ENCODE assay signal across 39 cellular contexts in genomic region chr2:54187331-54187730, GRCh38.
"Had no signal": no experiment of that assay in that cellular context is flagged by ENCODE, and none has a peak within 500 bp of the region (broad histone marks: within the 10 kb centered on the region; RNA-seq: fewer than 3 reads in every experiment).

No MANE protein-coding gene starts in this region.

- H3K9me3 ChIP-seq: ascending aorta had no signal

- H3K36me3 ChIP-seq: cardiac muscle cell had no signal

- FAIRE-seq: bronchial epithelial cell, TTC549 had no signal

- H3K4me3 Mint-ChIP-seq: activated B cell treated with CpG ODN at 0.5 μM for 24 hours; activated CD4-positive, alpha-beta memory T cell treated with anti-CD3 and anti-CD28 coated beads for 36 hours; activated CD4-positive, alpha-beta T cell treated with anti-CD3 and anti-CD28 coated beads, Interleukin-2, amount 10 ng/mL, durations not matched to agents 24 days and 14 days; activated CD8-positive, alpha-beta T cell treated with anti-CD3 and anti-CD28 coated beads for 36 hours; activated naive CD4-positive, alpha-beta T cell treated with anti-CD3 and anti-CD28 coated beads, Interleukin-2, amount 10 ng/mL, durations not matched to agents 7 days and 5 days; activated naive CD4-positive, alpha-beta T cell treated with anti-CD3 and anti-CD28 coated beads, Interleukin-2, amount 50 U/mL, for 24 hours; activated naive CD8-positive, alpha-beta T cell; activated naive CD8-positive, alpha-beta T cell treated with anti-CD3 and anti-CD28 coated beads, Interleukin-2, amount 10 ng/mL, durations not matched to agents 7 days and 5 days; activated naive CD8-positive, alpha-beta T cell treated with anti-CD3 and anti-CD28 coated beads, Interleukin-2, amount 50 U/mL, for 24 hours; activated T-cell treated with anti-CD3 and anti-CD28 coated beads, Interleukin-2, amount 50 U/mL, for 4 hours; activated T-cell treated with anti-CD3 and anti-CD28 coated beads, Interleukin-2, amount 50 U/mL, for 72 hours; activated T-helper 1 cell treated with anti-CD3 and anti-CD28 coated beads, Interleukin-12 subunit alpha, Interleukin-12 subunit beta, Interleukin-2, Interleukin-4 antibody, amounts not matched to agents 30 ng/mL and 10 ng/mL and 1 ng/mL, durations not matched to agents 14 hours and 24 hours and 36 hours; activated T-helper 17 cell treated with anti-CD3 and anti-CD28 coated beads, Interleukin-2, amount 50 U/mL, for 72 hours; brain; central memory CD8-positive, alpha-beta T cell; T-helper 1 cell treated with Interleukin-12 subunit alpha and Interleukin-12 subunit beta and Interleukin-4 antibody, amounts not matched to agents 30 μg/mL and 1 μg/mL, for 36 hours; T-helper 2 cell treated with Interferon-gamma antibody and Interleukin-4, amounts not matched to agents 5 μg/mL and 100 μg/mL, for 36 hours had no signal

- H3K27ac ChIP-seq: ascending aorta, cardiac muscle cell, VCaP had no signal

- H3K4me1 Mint-ChIP-seq: activated B cell treated with CpG ODN at 0.5 μM for 24 hours; activated CD4-positive, alpha-beta T cell treated with anti-CD3 and anti-CD28 coated beads, Interleukin-2, amount 10 ng/mL, durations not matched to agents 24 days and 14 days; activated naive CD4-positive, alpha-beta T cell treated with anti-CD3 and anti-CD28 coated beads, Interleukin-2, amount 10 ng/mL, durations not matched to agents 7 days and 5 days; activated naive CD4-positive, alpha-beta T cell treated with anti-CD3 and anti-CD28 coated beads, Interleukin-2, amount 50 U/mL, for 24 hours; activated naive CD8-positive, alpha-beta T cell treated with anti-CD3 and anti-CD28 coated beads, Interleukin-2, amount 10 ng/mL, durations not matched to agents 7 days and 5 days; activated naive CD8-positive, alpha-beta T cell treated with anti-CD3 and anti-CD28 coated beads, Interleukin-2, amount 50 U/mL, for 24 hours; activated T-helper 17 cell treated with anti-CD3 and anti-CD28 coated beads, Interleukin-2, amount 50 U/mL, for 72 hours; brain; central memory CD8-positive, alpha-beta T cell had no signal

- DNase-seq: activated B cell treated with CpG ODN at 0.5 μM for 24 hours; activated CD4-positive, alpha-beta memory T cell treated with anti-CD3 and anti-CD28 coated beads for 36 hours; activated CD4-positive, alpha-beta T cell treated with anti-CD3 and anti-CD28 coated beads for 4 hours; activated CD4-positive, alpha-beta T cell treated with anti-CD3 and anti-CD28 coated beads, Interleukin-2, amount 10 ng/mL, durations not matched to agents 24 days and 14 days; activated CD4-positive, alpha-beta T cell treated with anti-CD3 and anti-CD28 coated beads, Interleukin-2, amount 50 U/mL, for 1 hour; activated CD4-positive, alpha-beta T cell treated with anti-CD3 and anti-CD28 coated beads, Interleukin-2, amount 50 U/mL, for 4 hours; activated CD4-positive, CD25-positive, alpha-beta regulatory T cell treated with anti-CD3 and anti-CD28 coated beads, Interleukin-2, amount 50 U/mL, for 72 hours; activated CD8-positive, alpha-beta memory T cell treated with anti-CD3 and anti-CD28 coated beads, Interleukin-2, amount 50 U/mL, for 4 hours; activated CD8-positive, alpha-beta T cell treated with anti-CD3 and anti-CD28 coated beads for 36 hours; activated effector memory CD4-positive, alpha-beta T cell treated with anti-CD3 and anti-CD28 coated beads, Interleukin-2, amount 50 U/mL, for 16 hours; activated gamma-delta T cell treated with Interleukin-2 at 50 U/mL for 16 hours; activated naive CD4-positive, alpha-beta T cell; activated naive CD4-positive, alpha-beta T cell treated with anti-CD3 and anti-CD28 coated beads, Interleukin-2, amount 10 ng/mL, durations not matched to agents 7 days and 5 days; activated naive CD8-positive, alpha-beta T cell treated with anti-CD3 and anti-CD28 coated beads, Interleukin-2, amount 10 ng/mL, durations not matched to agents 7 days and 5 days; activated naive CD8-positive, alpha-beta T cell treated with anti-CD3 and anti-CD28 coated beads, Interleukin-2, amount 50 U/mL, for 24 hours; activated T-cell treated with anti-CD3 and anti-CD28 coated beads for 4 hours; activated T-cell treated with anti-CD3 and anti-CD28 coated beads, Interleukin-2, amount 50 U/mL, for 1 hour; activated T-cell treated with anti-CD3 and anti-CD28 coated beads, Interleukin-2, amount 50 U/mL, for 4 hours; activated T-cell treated with anti-CD3 and anti-CD28 coated beads, Interleukin-2, amount 50 U/mL, for 72 hours; amygdala; anterior cingulate cortex; caudate nucleus; cerebellar nuclear complex; T-helper 1 cell; T-helper 2 cell; T-helper 9 cell had no signal

- H3K27me3 ChIP-seq: ascending aorta, cardiac muscle cell had no signal

- H3K36me3 Mint-ChIP-seq: activated naive CD8-positive, alpha-beta T cell treated with anti-CD3 and anti-CD28 coated beads, Interleukin-2, amount 10 ng/mL, durations not matched to agents 7 days and 5 days had no signal

- H3K27me3 Mint-ChIP-seq: activated B cell treated with CpG ODN at 0.5 μM for 24 hours; activated CD4-positive, alpha-beta memory T cell treated with anti-CD3 and anti-CD28 coated beads for 36 hours; activated CD4-positive, alpha-beta T cell treated with anti-CD3 and anti-CD28 coated beads, Interleukin-2, amount 10 ng/mL, durations not matched to agents 24 days and 14 days; activated CD8-positive, alpha-beta T cell treated with anti-CD3 and anti-CD28 coated beads for 36 hours; activated naive CD4-positive, alpha-beta T cell treated with anti-CD3 and anti-CD28 coated beads, Interleukin-2, amount 10 ng/mL, durations not matched to agents 7 days and 5 days; activated naive CD4-positive, alpha-beta T cell treated with anti-CD3 and anti-CD28 coated beads, Interleukin-2, amount 50 U/mL, for 24 hours; activated naive CD8-positive, alpha-beta T cell; activated naive CD8-positive, alpha-beta T cell treated with anti-CD3 and anti-CD28 coated beads, Interleukin-2, amount 10 ng/mL, durations not matched to agents 7 days and 5 days; activated naive CD8-positive, alpha-beta T cell treated with anti-CD3 and anti-CD28 coated beads, Interleukin-2, amount 50 U/mL, for 24 hours; activated T-helper 17 cell treated with anti-CD3 and anti-CD28 coated beads, Interleukin-2, amount 50 U/mL, for 72 hours; brain; central memory CD8-positive, alpha-beta T cell had no signal

- H3K9me3 Mint-ChIP-seq: activated B cell treated with CpG ODN at 0.5 μM for 24 hours; activated CD4-positive, alpha-beta memory T cell treated with anti-CD3 and anti-CD28 coated beads for 36 hours; activated CD4-positive, alpha-beta T cell treated with anti-CD3 and anti-CD28 coated beads, Interleukin-2, amount 10 ng/mL, durations not matched to agents 24 days and 14 days; activated CD8-positive, alpha-beta T cell treated with anti-CD3 and anti-CD28 coated beads for 36 hours; activated naive CD4-positive, alpha-beta T cell treated with anti-CD3 and anti-CD28 coated beads, Interleukin-2, amount 10 ng/mL, durations not matched to agents 7 days and 5 days; activated naive CD4-positive, alpha-beta T cell treated with anti-CD3 and anti-CD28 coated beads, Interleukin-2, amount 50 U/mL, for 24 hours; activated naive CD8-positive, alpha-beta T cell treated with anti-CD3 and anti-CD28 coated beads, Interleukin-2, amount 10 ng/mL, durations not matched to agents 7 days and 5 days; activated naive CD8-positive, alpha-beta T cell treated with anti-CD3 and anti-CD28 coated beads, Interleukin-2, amount 50 U/mL, for 24 hours; activated T-cell treated with anti-CD3 and anti-CD28 coated beads, Interleukin-2, amount 50 U/mL, for 4 hours; activated T-cell treated with anti-CD3 and anti-CD28 coated beads, Interleukin-2, amount 50 U/mL, for 72 hours; activated T-helper 1 cell treated with anti-CD3 and anti-CD28 coated beads, Interleukin-12 subunit alpha, Interleukin-12 subunit beta, Interleukin-2, Interleukin-4 antibody, amounts not matched to agents 30 ng/mL and 10 ng/mL and 1 ng/mL, durations not matched to agents 14 hours and 24 hours and 36 hours; activated T-helper 17 cell treated with anti-CD3 and anti-CD28 coated beads, Interleukin-2, amount 50 U/mL, for 72 hours; central memory CD8-positive, alpha-beta T cell; T-helper 1 cell treated with Interleukin-12 subunit alpha and Interleukin-12 subunit beta and Interleukin-4 antibody, amounts not matched to agents 30 μg/mL and 1 μg/mL, for 36 hours; T-helper 2 cell treated with Interferon-gamma antibody and Interleukin-4, amounts not matched to agents 5 μg/mL and 100 μg/mL, for 36 hours had no signal

- H3K27ac Mint-ChIP-seq: activated B cell treated with CpG ODN at 0.5 μM for 24 hours; activated CD4-positive, alpha-beta memory T cell treated with anti-CD3 and anti-CD28 coated beads for 36 hours; activated CD4-positive, alpha-beta T cell treated with anti-CD3 and anti-CD28 coated beads, Interleukin-2, amount 10 ng/mL, durations not matched to agents 24 days and 14 days; activated CD8-positive, alpha-beta T cell treated with anti-CD3 and anti-CD28 coated beads for 36 hours; activated naive CD4-positive, alpha-beta T cell treated with anti-CD3 and anti-CD28 coated beads, Interleukin-2, amount 10 ng/mL, durations not matched to agents 7 days and 5 days; activated naive CD4-positive, alpha-beta T cell treated with anti-CD3 and anti-CD28 coated beads, Interleukin-2, amount 50 U/mL, for 24 hours; activated naive CD8-positive, alpha-beta T cell; activated naive CD8-positive, alpha-beta T cell treated with anti-CD3 and anti-CD28 coated beads, Interleukin-2, amount 10 ng/mL, durations not matched to agents 7 days and 5 days; activated naive CD8-positive, alpha-beta T cell treated with anti-CD3 and anti-CD28 coated beads, Interleukin-2, amount 50 U/mL, for 24 hours; activated T-cell treated with anti-CD3 and anti-CD28 coated beads, Interleukin-2, amount 50 U/mL, for 72 hours; activated T-helper 1 cell treated with anti-CD3 and anti-CD28 coated beads, Interleukin-12 subunit alpha, Interleukin-12 subunit beta, Interleukin-2, Interleukin-4 antibody, amounts not matched to agents 30 ng/mL and 10 ng/mL and 1 ng/mL, durations not matched to agents 14 hours and 24 hours and 36 hours; activated T-helper 17 cell treated with anti-CD3 and anti-CD28 coated beads, Interleukin-2, amount 50 U/mL, for 72 hours; brain; T-helper 1 cell treated with Interleukin-12 subunit alpha and Interleukin-12 subunit beta and Interleukin-4 antibody, amounts not matched to agents 30 μg/mL and 1 μg/mL, for 36 hours; T-helper 2 cell treated with Interferon-gamma antibody and Interleukin-4, amounts not matched to agents 5 μg/mL and 100 μg/mL, for 36 hours had no signal

- H3K4me3 ChIP-seq: ascending aorta, cardiac muscle cell had no signal

- ATAC-seq: activated CD8-positive, alpha-beta T cell treated with anti-CD3 and anti-CD28 coated beads for 36 hours; activated naive CD8-positive, alpha-beta T cell treated with anti-CD3 and anti-CD28 coated beads, Interleukin-2, amount 50 U/mL, for 24 hours; activated T-cell treated with anti-CD3 and anti-CD28 coated beads, Interleukin-2, amount 50 U/mL, for 4 hours; activated T-cell treated with anti-CD3 and anti-CD28 coated beads, Interleukin-2, amount 50 U/mL, for 72 hours; activated T-helper 17 cell treated with anti-CD3 and anti-CD28 coated beads, Interleukin-2, amount 50 U/mL, for 72 hours had no signal
